ENCODE assay signal across 20 cellular contexts in the genomic region with DNA sequence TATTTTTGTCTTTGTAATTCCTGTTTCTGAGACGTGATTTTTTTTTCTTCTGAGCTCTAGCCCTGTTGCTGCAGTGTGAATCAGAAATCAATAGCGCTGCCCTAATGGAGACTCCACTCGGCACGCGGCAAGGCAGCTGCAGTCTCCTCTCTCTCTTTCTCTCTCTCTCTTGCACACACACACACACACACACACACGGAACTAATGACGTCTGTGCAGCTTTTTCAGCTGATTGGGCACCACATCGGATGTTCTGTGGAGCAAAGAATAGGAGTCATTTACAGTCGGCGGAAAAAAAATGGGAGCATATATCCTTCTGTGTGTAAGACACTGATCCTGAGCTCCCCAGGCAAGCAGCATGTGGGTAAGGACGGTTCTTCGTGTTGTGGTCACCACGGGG. TPM values are rescaled to one million over a fixed set of nuclear protein-coding genes. Genes with fewer than 3 reads are reported as not detected.
DNase-seq lines count a peak whose midpoint lies in the region; ATAC-seq and TF ChIP-seq lines count a peak whose summit lies in the region.
"Had no signal": no experiment of that assay in that cellular context is flagged by ENCODE, and none has a peak within 500 bp of the region (broad histone marks: within the 10 kb centered on the region; RNA-seq: fewer than 3 reads in every experiment).

No MANE protein-coding gene starts in this region.

- intact Hi-C loops in colonic mucosa (cut with DNase I): no loop called here

- H3K27ac ChIP-seq in WERI-Rb-1 (peak overlapping the region; percentile 25), colonic mucosa (no peak overlapping the region)
- H3K27ac ChIP-seq: C4-2B, sigmoid colon, tibial artery had no signal

- H3K9me3 ChIP-seq in WERI-Rb-1 (ENCODE audit: severe bottlenecking): peaks cover 8% of the 10 kb centered on the region
- no peaks in the 10 kb centered on the region for H3K9me3 ChIP-seq in colonic mucosa

- H3K36me3 ChIP-seq in WERI-Rb-1: no peaks in the 10 kb centered on the region
- H3K36me3 ChIP-seq in colonic mucosa: no peaks in the 10 kb centered on the region
- H3K36me3 ChIP-seq: sigmoid colon, tibial artery had no signal

- DNase-seq in NCI-H1417 (lab: John Stamatoyannopoulos, UW) (peak in 2 of 3 experiments; percentile 62 to 85), NCI-H1417 treated with DMSO at 0.1 percent for 48 hours (lab: John Stamatoyannopoulos, UW) (no peak), NCI-H2227 treated with DMSO at 0.1 percent for 48 hours (lab: John Stamatoyannopoulos, UW) (peak; percentile 95), WERI-Rb-1 (peak; percentile 50), retina (peak; percentile 84), colonic mucosa (no peak)
- DNase-seq: activated CD4-positive, alpha-beta T cell treated with anti-CD3 and anti-CD28 coated beads, Interleukin-2, amount 10 ng/mL, durations not matched to agents 24 days and 14 days; activated naive CD4-positive, alpha-beta T cell treated with anti-CD3 and anti-CD28 coated beads, Interleukin-2, amount 10 ng/mL, durations not matched to agents 7 days and 5 days; kidney glomerular epithelial cell; sigmoid colon; stimulated activated CD4-positive, alpha-beta T cell treated with anti-CD3 and anti-CD28 coated beads, Interleukin-2, amount 100 ng/mL, for 48 hours; T1000; tibial artery had no signal

- ATAC-seq in HG02759 (IDR thresholded peaks at IDR 0.05; ENCODE audit: unreplicated experiment): no peak
- ATAC-seq in GM18868 (IDR thresholded peaks at IDR 0.05; ENCODE audit: unreplicated experiment): no peak
- ATAC-seq: HepG2, Right ventricle myocardium inferior had no signal

- H3K4me1 ChIP-seq in colonic mucosa: no peaks in the 10 kb centered on the region
- H3K4me1 ChIP-seq: sigmoid colon, tibial artery had no signal

- H3K27me3 ChIP-seq in WERI-Rb-1 (ENCODE audit: insufficient read depth, low read depth, severe bottlenecking) (no peaks in the 10 kb centered on the region), colonic mucosa (no peaks in the 10 kb centered on the region)
- H3K27me3 ChIP-seq: sigmoid colon, tibial artery had no signal

- TF ChIP-seq CTCF in WERI-Rb-1 (IDR thresholded peaks at IDR 0.05; ENCODE audit: low read depth, low read length) (no peak), colonic mucosa (IDR thresholded peaks at IDR 0.05) (no peak)

- peak overlapping the region; percentile 29 for H3K4me3 ChIP-seq in WERI-Rb-1 (ENCODE audit: low read depth, low read length)
- no peak overlapping the region for H3K4me3 ChIP-seq in colonic mucosa
- H3K4me3 ChIP-seq: sigmoid colon, tibial artery had no signal

- H3K9ac ChIP-seq in colonic mucosa (ENCODE audit: low read depth in 2 of 2, low read length in 2 of 2): no peak overlapping the region

RNA-seq across cellular contexts. Expression of a gene that starts 2.0 kb away (rescaled TPM):
- total RNA-seq in colonic mucosa: under 1 TPM in 1 of 2 donors, not detected in 1; 0.19 TPM
- total RNA-seq: A172, HepG2, mesothelial cell of epicardium had no signal

Comparison
In these comparisons a context has a peak if more than half of its experiments do, and no peak if none do; other contexts are left out.
1. DNase-seq: peak in NCI-H1417 (2 of 3), NCI-H2227 treated with DMSO at 0.1 percent for 48 hours (single experiment), WERI-Rb-1 (single experiment) and retina (single experiment); none in NCI-H1417 treated with DMSO at 0.1 percent for 48 hours (single experiment) and colonic mucosa (single experiment).